Comparison of ENCODE assay signal across 1 cellular context in the genomic region with DNA sequence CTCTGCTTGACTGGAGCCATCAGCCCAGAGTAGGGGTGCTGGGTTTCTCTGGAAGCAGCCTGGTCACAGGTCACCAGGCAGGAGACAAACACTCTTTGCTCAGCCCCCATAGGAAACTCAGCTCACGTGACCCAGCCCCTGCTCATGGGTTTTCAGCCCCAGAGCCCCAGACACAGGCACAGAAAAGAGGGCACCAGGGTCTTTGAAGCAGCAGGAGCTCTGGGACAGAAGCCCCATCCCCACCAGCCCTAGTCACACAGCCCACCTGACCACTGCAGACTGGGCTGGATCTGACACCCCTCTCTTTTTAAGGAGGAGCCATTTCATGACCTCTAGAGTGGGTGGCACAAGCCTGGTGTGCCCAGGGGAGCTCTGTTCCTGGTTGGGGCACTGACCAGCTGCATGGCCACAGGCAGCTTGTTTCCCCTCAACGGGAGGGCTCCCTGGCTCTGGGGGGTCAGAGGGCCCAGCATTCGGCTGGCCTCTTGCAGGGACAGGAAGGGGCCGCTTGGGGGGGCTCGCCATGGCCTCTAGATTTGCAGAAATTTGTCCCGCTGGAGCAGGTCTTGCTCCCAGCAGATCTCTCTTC.
TF ChIP-seq lines count a peak whose summit lies in the region.

No MANE protein-coding gene starts in this region.

TF ChIP-seq in HepG2, 621 proteins besides CTCF, POLR2A, EP300 and RAD21 (continued from another document and continues in another):
- 0 out of 2 replicates have a peak, but pooled peaks have one; percentile 67 for TF ChIP-seq SNAI1 (CRISPR knock-in tag; IDR thresholded peaks at IDR 0.05; ENCODE audit: borderline replicate concordance)
- no peak; the same call in 1 of the 2 replicates for TF ChIP-seq ZNF605 (CRISPR knock-in tag; IDR thresholded peaks at IDR 0.05)
- no peak for TF ChIP-seq ZBTB8A (CRISPR knock-in tag; IDR thresholded peaks at IDR 0.05; ENCODE audit: borderline replicate concordance, low read depth)
- no peak for TF ChIP-seq CEBPB (IDR thresholded peaks at IDR 0.05; ENCODE audit: borderline replicate concordance, low read depth, low read length)
- TF ChIP-seq MAZ (IDR thresholded peaks at IDR 0.05; ENCODE audit: borderline replicate concordance, low read depth, low read length) = no peak
- no peak; the same call in 1 of the 2 replicates for TF ChIP-seq MAZ (CRISPR knock-in tag; IDR thresholded peaks at IDR 0.05; ENCODE audit: low read depth)
- TF ChIP-seq, protein P1, sequence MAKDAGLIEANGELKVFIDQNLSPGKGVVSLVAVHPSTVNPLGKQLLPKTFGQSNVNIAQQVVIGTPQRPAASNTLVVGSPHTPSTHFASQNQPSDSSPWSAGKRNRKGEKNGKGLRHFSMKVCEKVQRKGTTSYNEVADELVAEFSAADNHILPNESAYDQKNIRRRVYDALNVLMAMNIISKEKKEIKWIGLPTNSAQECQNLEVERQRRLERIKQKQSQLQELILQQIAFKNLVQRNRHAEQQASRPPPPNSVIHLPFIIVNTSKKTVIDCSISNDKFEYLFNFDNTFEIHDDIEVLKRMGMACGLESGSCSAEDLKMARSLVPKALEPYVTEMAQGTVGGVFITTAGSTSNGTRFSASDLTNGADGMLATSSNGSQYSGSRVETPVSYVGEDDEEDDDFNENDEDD (CRISPR knock-in tag; IDR thresholded peaks at IDR 0.05; ENCODE audit: borderline replicate concordance) = no peak
- TF ChIP-seq ZNF501 (CRISPR knock-in tag; IDR thresholded peaks at IDR 0.05) = peak; percentile 58; the same call in 1 of the 2 replicates
- TF ChIP-seq ZNF160 (CRISPR knock-in tag; IDR thresholded peaks at IDR 0.05) = no peak
- TF ChIP-seq, protein P2, sequence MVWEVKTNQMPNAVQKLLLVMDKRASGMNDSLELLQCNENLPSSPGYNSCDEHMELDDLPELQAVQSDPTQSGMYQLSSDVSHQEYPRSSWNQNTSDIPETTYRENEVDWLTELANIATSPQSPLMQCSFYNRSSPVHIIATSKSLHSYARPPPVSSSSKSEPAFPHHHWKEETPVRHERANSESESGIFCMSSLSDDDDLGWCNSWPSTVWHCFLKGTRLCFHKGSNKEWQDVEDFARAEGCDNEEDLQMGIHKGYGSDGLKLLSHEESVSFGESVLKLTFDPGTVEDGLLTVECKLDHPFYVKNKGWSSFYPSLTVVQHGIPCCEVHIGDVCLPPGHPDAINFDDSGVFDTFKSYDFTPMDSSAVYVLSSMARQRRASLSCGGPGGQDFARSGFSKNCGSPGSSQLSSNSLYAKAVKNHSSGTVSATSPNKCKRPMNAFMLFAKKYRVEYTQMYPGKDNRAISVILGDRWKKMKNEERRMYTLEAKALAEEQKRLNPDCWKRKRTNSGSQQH (CRISPR knock-in tag; IDR thresholded peaks at IDR 0.05; ENCODE audit: low read depth) = no peak
- no peak for TF ChIP-seq PCBP2 (optimal IDR thresholded peaks at IDR 0.05; ENCODE audit: low read depth, low read length, poor library complexity, severe bottlenecking)
- TF ChIP-seq HIVEP1 (CRISPR knock-in tag; IDR thresholded peaks at IDR 0.05) = no peak; the same call in 1 of the 2 replicates
- TF ChIP-seq SP4 (CRISPR knock-in tag; IDR thresholded peaks at IDR 0.05) = no peak
- TF ChIP-seq, protein P3, sequence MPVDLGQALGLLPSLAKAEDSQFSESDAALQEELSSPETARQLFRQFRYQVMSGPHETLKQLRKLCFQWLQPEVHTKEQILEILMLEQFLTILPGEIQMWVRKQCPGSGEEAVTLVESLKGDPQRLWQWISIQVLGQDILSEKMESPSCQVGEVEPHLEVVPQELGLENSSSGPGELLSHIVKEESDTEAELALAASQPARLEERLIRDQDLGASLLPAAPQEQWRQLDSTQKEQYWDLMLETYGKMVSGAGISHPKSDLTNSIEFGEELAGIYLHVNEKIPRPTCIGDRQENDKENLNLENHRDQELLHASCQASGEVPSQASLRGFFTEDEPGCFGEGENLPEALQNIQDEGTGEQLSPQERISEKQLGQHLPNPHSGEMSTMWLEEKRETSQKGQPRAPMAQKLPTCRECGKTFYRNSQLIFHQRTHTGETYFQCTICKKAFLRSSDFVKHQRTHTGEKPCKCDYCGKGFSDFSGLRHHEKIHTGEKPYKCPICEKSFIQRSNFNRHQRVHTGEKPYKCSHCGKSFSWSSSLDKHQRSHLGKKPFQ (CRISPR knock-in tag; IDR thresholded peaks at IDR 0.05; ENCODE audit: insufficient replicate concordance) = no peak
- TF ChIP-seq STAT5B (CRISPR knock-in tag; IDR thresholded peaks at IDR 0.05) = no peak
- TF ChIP-seq REXO4 (CRISPR knock-in tag; IDR thresholded peaks at IDR 0.05; ENCODE audit: borderline replicate concordance) = no peak
- TF ChIP-seq, protein P4, sequence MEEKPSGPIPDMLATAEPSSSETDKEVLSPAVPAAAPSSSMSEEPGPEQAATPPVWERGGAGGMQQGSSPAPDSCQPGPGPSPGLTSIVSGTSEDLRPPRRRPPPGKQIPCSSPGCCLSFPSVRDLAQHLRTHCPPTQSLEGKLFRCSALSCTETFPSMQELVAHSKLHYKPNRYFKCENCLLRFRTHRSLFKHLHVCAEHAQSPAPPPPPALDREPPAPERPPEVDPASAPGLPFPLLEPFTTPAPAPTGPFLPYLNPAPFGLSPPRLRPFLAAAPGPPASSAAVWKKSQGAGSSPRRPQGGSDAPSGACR (CRISPR knock-in tag; IDR thresholded peaks at IDR 0.05) = no peak
- TF ChIP-seq, protein P5, sequence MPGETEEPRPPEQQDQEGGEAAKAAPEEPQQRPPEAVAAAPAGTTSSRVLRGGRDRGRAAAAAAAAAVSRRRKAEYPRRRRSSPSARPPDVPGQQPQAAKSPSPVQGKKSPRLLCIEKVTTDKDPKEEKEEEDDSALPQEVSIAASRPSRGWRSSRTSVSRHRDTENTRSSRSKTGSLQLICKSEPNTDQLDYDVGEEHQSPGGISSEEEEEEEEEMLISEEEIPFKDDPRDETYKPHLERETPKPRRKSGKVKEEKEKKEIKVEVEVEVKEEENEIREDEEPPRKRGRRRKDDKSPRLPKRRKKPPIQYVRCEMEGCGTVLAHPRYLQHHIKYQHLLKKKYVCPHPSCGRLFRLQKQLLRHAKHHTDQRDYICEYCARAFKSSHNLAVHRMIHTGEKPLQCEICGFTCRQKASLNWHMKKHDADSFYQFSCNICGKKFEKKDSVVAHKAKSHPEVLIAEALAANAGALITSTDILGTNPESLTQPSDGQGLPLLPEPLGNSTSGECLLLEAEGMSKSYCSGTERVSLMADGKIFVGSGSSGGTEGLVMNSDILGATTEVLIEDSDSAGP (CRISPR knock-in tag; IDR thresholded peaks at IDR 0.05; ENCODE audit: borderline replicate concordance) = no peak
- TF ChIP-seq THAP11 (CRISPR knock-in tag; IDR thresholded peaks at IDR 0.05) = no peak
- TF ChIP-seq MXI1 (IDR thresholded peaks at IDR 0.05; ENCODE audit: borderline replicate concordance, low read depth, low read length) = no peak
- TF ChIP-seq EZH2 (conservative IDR thresholded peaks at IDR 0.05; ENCODE audit: low read depth, low read length) = no peak
- TF ChIP-seq, protein P6, sequence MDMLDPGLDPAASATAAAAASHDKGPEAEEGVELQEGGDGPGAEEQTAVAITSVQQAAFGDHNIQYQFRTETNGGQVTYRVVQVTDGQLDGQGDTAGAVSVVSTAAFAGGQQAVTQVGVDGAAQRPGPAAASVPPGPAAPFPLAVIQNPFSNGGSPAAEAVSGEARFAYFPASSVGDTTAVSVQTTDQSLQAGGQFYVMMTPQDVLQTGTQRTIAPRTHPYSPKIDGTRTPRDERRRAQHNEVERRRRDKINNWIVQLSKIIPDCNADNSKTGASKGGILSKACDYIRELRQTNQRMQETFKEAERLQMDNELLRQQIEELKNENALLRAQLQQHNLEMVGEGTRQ (IDR thresholded peaks at IDR 0.05; ENCODE audit: low read depth, low read length) = peak; percentile 31; the same call in 1 of the 2 replicates
- TF ChIP-seq, protein P6 (CRISPR knock-in tag; IDR thresholded peaks at IDR 0.05; ENCODE audit: borderline replicate concordance) = peak; percentile 83; the same call in 1 of the 2 replicates
- TF ChIP-seq ZNF101 (CRISPR knock-in tag; IDR thresholded peaks at IDR 0.05; ENCODE audit: borderline replicate concordance, low read depth) = no peak
- TF ChIP-seq KDM5B (CRISPR knock-in tag; IDR thresholded peaks at IDR 0.05; ENCODE audit: borderline replicate concordance) = peak; percentile 50; the same call in 1 of the 2 replicates
- no peak for TF ChIP-seq NFRKB (IDR thresholded peaks at IDR 0.05)
- TF ChIP-seq MIER3 (CRISPR knock-in tag; IDR thresholded peaks at IDR 0.05; ENCODE audit: borderline replicate concordance) = no peak
- TF ChIP-seq ZNF556 (CRISPR knock-in tag; IDR thresholded peaks at IDR 0.05; ENCODE audit: borderline replicate concordance) = no peak
- TF ChIP-seq HNRNPL (IDR thresholded peaks at IDR 0.05; ENCODE audit: low read depth, low read length) = 0 out of 2 replicates have a peak, but pooled peaks have one; percentile 21
- TF ChIP-seq NR2F1 (CRISPR knock-in tag; IDR thresholded peaks at IDR 0.05) = no peak
- no peak for TF ChIP-seq ARNTL (CRISPR knock-in tag; IDR thresholded peaks at IDR 0.05)
- TF ChIP-seq SALL1 (CRISPR knock-in tag; IDR thresholded peaks at IDR 0.05) = 0 out of 2 replicates have a peak, but pooled peaks have one; percentile 6
- no peak for TF ChIP-seq PCBP1 (IDR thresholded peaks at IDR 0.05; ENCODE audit: borderline replicate concordance, low read depth, low read length)
- TF ChIP-seq ZKSCAN5 (CRISPR knock-in tag; IDR thresholded peaks at IDR 0.05) = 0 out of 2 replicates have a peak, but pooled peaks have one; percentile 29
- no peak for TF ChIP-seq TMF1 (CRISPR knock-in tag; IDR thresholded peaks at IDR 0.05; ENCODE audit: low read depth)
- TF ChIP-seq ZNF614 (CRISPR knock-in tag; IDR thresholded peaks at IDR 0.05; ENCODE audit: borderline replicate concordance) = no peak
- TF ChIP-seq, protein P7, sequence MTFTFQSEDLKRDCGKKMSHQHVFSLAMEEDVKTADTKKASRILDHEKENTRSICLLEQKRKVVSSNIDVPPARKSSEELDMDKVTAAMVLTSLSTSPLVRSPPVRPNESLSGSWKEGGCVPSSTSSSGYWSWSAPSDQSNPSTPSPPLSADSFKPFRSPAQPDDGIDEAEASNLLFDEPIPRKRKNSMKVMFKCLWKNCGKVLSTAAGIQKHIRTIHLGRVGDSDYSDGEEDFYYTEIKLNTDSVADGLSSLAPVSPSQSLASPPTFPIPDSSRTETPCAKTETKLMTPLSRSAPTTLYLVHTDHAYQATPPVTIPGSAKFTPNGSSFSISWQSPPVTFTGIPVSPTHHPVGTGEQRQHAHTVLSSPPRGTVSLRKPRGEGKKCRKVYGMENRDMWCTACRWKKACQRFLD (CRISPR knock-in tag; IDR thresholded peaks at IDR 0.05; ENCODE audit: borderline replicate concordance) = 0 out of 2 replicates have a peak, but pooled peaks have one; percentile 51
- no peak for TF ChIP-seq MAFF (IDR thresholded peaks at IDR 0.05; ENCODE audit: low read depth, low read length)
- TF ChIP-seq, protein P8, sequence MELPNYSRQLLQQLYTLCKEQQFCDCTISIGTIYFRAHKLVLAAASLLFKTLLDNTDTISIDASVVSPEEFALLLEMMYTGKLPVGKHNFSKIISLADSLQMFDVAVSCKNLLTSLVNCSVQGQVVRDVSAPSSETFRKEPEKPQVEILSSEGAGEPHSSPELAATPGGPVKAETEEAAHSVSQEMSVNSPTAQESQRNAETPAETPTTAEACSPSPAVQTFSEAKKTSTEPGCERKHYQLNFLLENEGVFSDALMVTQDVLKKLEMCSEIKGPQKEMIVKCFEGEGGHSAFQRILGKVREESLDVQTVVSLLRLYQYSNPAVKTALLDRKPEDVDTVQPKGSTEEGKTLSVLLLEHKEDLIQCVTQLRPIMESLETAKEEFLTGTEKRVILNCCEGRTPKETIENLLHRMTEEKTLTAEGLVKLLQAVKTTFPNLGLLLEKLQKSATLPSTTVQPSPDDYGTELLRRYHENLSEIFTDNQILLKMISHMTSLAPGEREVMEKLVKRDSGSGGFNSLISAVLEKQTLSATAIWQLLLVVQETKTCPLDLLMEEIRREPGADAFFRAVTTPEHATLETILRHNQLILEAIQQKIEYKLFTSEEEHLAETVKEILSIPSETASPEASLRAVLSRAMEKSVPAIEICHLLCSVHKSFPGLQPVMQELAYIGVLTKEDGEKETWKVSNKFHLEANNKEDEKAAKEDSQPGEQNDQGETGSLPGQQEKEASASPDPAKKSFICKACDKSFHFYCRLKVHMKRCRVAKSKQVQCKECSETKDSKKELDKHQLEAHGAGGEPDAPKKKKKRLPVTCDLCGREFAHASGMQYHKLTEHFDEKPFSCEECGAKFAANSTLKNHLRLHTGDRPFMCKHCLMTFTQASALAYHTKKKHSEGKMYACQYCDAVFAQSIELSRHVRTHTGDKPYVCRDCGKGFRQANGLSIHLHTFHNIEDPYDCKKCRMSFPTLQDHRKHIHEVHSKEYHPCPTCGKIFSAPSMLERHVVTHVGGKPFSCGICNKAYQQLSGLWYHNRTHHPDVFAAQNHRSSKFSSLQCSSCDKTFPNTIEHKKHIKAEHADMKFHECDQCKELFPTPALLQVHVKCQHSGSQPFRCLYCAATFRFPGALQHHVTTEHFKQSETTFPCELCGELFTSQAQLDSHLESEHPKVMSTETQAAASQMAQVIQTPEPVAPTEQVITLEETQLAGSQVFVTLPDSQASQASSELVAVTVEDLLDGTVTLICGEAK (IDR thresholded peaks at IDR 0.05) = no peak
- TF ChIP-seq, protein P8 (CRISPR knock-in tag; IDR thresholded peaks at IDR 0.05) = no peak
- TF ChIP-seq BORCS8-MEF2B (CRISPR knock-in tag; IDR thresholded peaks at IDR 0.05) = peak; percentile 56; the same call in 1 of the 2 replicates
